ENCODE assay signal across 8 cellular contexts in the genomic region with DNA sequence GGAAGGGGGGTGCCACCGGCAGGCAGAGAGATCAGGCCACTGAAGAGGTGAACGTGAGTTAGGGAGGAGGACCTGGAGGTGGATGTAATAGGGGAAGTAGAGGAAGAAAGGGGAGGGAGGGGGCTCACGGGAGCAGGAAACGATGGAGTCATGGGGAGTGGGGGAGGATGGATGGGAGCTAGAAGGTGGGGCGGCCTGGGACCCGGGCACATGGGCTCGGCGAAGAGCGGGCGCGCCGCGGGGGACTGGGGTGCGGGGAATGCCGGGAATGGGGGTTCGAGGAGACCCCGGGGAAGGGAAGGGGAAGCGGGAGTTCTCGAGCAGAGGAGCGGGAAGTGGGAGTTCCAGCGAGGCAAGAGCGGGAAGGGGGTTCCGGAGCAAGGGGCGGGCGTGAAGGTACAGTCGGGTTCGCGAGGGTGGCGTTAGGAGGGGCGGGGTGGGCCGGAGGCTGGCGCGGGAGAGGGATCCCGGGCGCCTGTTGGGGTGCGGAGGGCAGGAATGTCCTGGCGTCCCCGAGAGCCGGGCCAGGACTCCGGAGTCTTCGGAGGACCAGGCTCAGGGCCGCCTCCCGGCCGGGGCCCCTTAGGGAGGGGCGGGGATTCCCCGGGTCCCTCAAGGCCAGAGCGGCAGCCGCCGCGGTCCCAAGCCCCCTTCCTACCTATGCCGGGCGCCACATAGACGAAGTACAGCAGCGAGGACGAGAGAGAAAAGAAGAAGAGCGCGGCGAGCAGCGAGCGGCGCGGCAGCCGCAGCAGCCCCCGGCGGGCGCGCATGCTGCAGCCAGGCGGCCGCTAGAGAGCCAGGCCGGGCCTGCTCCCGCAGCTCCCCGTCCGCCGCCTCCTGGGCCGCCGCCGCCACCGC. TPM values are rescaled to one million over a fixed set of nuclear protein-coding genes. Genes with fewer than 3 reads are reported as not detected.
DNase-seq lines count a peak whose midpoint lies in the region; ATAC-seq and TF ChIP-seq lines count a peak whose summit lies in the region.

No MANE protein-coding gene starts in this region.

- TF ChIP-seq CTCF in AG04449 (IDR thresholded peaks at IDR 0.05; ENCODE audit: insufficient read depth, low read length, missing control alignments) (no peak), adrenal gland (IDR thresholded peaks at IDR 0.05) (peak in 1 of 6 experiments; percentile 39), hepatocyte (IDR thresholded peaks at IDR 0.05; ENCODE audit: poor library complexity) (no peak), sigmoid colon (IDR thresholded peaks at IDR 0.05) (no peak)

- peak overlapping the region; percentile 81 to 97 (median 84) for H3K27ac ChIP-seq in adrenal gland
- H3K27ac ChIP-seq in hepatocyte, result peak overlapping the region; percentile 96
- H3K27ac ChIP-seq in sigmoid colon, result peak overlapping the region; percentile 84 to 98 (median 94)

- ATAC-seq in GM18861 (IDR thresholded peaks at IDR 0.05; ENCODE audit: unreplicated experiment) (peak; percentile 21), HG03066 (IDR thresholded peaks at IDR 0.05; ENCODE audit: low read depth, unreplicated experiment) (peak; percentile 35)

- H3K36me3 ChIP-seq in adrenal gland (replicated peaks in 1 of 2), result no peaks in the 10 kb centered on the region
- H3K36me3 ChIP-seq in hepatocyte (replicated peaks; ENCODE audit: insufficient read depth, low read depth), result no peaks in the 10 kb centered on the region
- H3K36me3 ChIP-seq in sigmoid colon, result no peaks in the 10 kb centered on the region

- POLR2A ChIA-PET in AG04449 (lab: Yijun Ruan, JAX), result interaction anchor here (0.6 kb wide), 1 partner anchor 165 kb away, joined by 3 read pairs; no protein-coding TSS in a partner anchor

- H3K9me2 ChIP-seq in hepatocyte (replicated peaks; ENCODE audit: insufficient read depth), result no peaks in the 10 kb centered on the region

- CTCF ChIA-PET in AG04449 (lab: Yijun Ruan, JAX), result interaction anchor here (1.0 kb wide), 1 partner anchor 132 kb away, joined by 3 read pairs; no protein-coding TSS in a partner anchor

- peak overlapping the region; percentile 85 for H3K4me2 ChIP-seq in hepatocyte

- H3K79me2 ChIP-seq in hepatocyte, result peaks cover 60% of the 10 kb centered on the region

- WGBS in adrenal gland, 4 donors, result 0 to 1% (median 0%) methylated on average over 29 to 74 of the region's 78 CpGs
- 0% methylated on average over 15 of the region's 78 CpGs for WGBS in hepatocyte (ENCODE audit: low lambda C conversion rate, missing lambda C conversion rate)
- WGBS in sigmoid colon, 2 donors, result 1% methylated on average over 78 of the region's 78 CpGs

- peak overlapping the region; percentile 55 for H2AFZ ChIP-seq in hepatocyte

- H3K4me1 ChIP-seq in adrenal gland (replicated peaks in 1 of 2) (peaks cover 39 to 43% of the 10 kb centered on the region in 2 donors), hepatocyte (ENCODE audit: insufficient read depth) (peaks cover 22% of the 10 kb centered on the region), sigmoid colon (peaks cover 0 to 45% (median 35%) of the 10 kb centered on the region in 4 donors)

- intact Hi-C loops in adrenal gland (cut with DNase I), result loop anchor here in 1 of 2 donors (10.0 kb wide), 1 partner anchor 112 kb away; no protein-coding TSS in a partner anchor
- intact Hi-C loops in sigmoid colon (cut with DNase I), result loop anchor here (1.0 to 2.0 kb wide), 3 partner anchors 76 to 102 kb away; a partner anchor contains a TSS

- H3K27me3 ChIP-seq in adrenal gland (no peaks in the 10 kb centered on the region), hepatocyte (no peaks in the 10 kb centered on the region), sigmoid colon (no peaks in the 10 kb centered on the region)

- H4K20me1 ChIP-seq in hepatocyte (ENCODE audit: insufficient read depth, poor library complexity, severe bottlenecking), result peaks cover 38% of the 10 kb centered on the region

- DNase-seq in AG04449 (ENCODE audit: low read depth, low spot score), result no peak
- DNase-seq in RPMI7951 (ENCODE audit: low read depth), result peak; percentile 47
- DNase-seq in adrenal gland, result peak in 6 of 7 donors; percentile 33 to 57 (median 43)
- peak; percentile 77 for DNase-seq in hepatocyte (ENCODE audit: low spot score)
- peak; percentile 71 for DNase-seq in sigmoid colon
- no peak for DNase-seq in NCI-H510A treated with DMSO at 0.1 percent for 48 hours (lab: John Stamatoyannopoulos, UW)

- no peaks in the 10 kb centered on the region for H3K9me3 ChIP-seq in adrenal gland (replicated peaks in 1 of 3)
- H3K9me3 ChIP-seq in hepatocyte (ENCODE audit: low read depth), result no peaks in the 10 kb centered on the region
- H3K9me3 ChIP-seq in sigmoid colon, result no peaks in the 10 kb centered on the region

- TF ChIP-seq POLR2A in adrenal gland (IDR thresholded peaks at IDR 0.05) (no peak), sigmoid colon (IDR thresholded peaks at IDR 0.05) (no peak)

- peak overlapping the region; percentile 86 for H3K4me3 ChIP-seq in AG04449 (ENCODE audit: low read depth, low read length)
- H3K4me3 ChIP-seq in adrenal gland, result peak overlapping the region; percentile 56 to 97 (median 78)
- H3K4me3 ChIP-seq in hepatocyte, result peak overlapping the region; percentile 92
- peak overlapping the region; percentile 79 to 98 (median 90) for H3K4me3 ChIP-seq in sigmoid colon

- no peak for TF ChIP-seq EP300 in sigmoid colon (IDR thresholded peaks at IDR 0.05)

RNA-seq across cellular contexts. Expression of a gene that starts 0.5 kb away (rescaled TPM):
- 25.5 and 30.5 TPM in 2 replicates for total RNA-seq in RPMI7951 (2014; rRNA removed; shearing (Covaris generic))
- total RNA-seq in adrenal gland (100 to 1,000 TPM in 2 of 8 donors, 10 to 100 TPM in 6; 47.4 to 137 (median 69.1) TPM), hepatocyte (41.8 and 42.5 TPM in 2 replicates), sigmoid colon (10 to 100 TPM; 17.4 to 33.4 (median 21.5) TPM)
- polyA plus RNA-seq in adrenal gland (10 to 100 TPM; 14.2 to 77.7 (median 18.1) TPM), hepatocyte (12.0 and 12.9 TPM in 2 replicates), sigmoid colon (10 to 100 TPM; 17.1 to 46.0 (median 17.4) TPM)

Comparison
In these comparisons a context has a peak if more than half of its experiments do, and no peak if none do; other contexts are left out.
1. DNase-seq: peak in RPMI7951 (single experiment), adrenal gland (6 of 7), hepatocyte (single experiment) and sigmoid colon (single experiment); none in AG04449 (single experiment) and NCI-H510A treated with DMSO at 0.1 percent for 48 hours (single experiment).
2. Peak in every context shown above with its lines, with median percentiles within 50 percentile points of each other: H3K4me3 ChIP-seq and H3K27ac ChIP-seq.